Comparison of ENCODE assay signal across 1 cellular context in genomic region chr6:46689657-46690056, GRCh38.
TF ChIP-seq lines count a peak whose summit lies in the region.

No MANE protein-coding gene starts in this region.

TF ChIP-seq in H1, 55 proteins besides CTCF, POLR2A, EP300 and RAD21:
- TF ChIP-seq HDAC2 (IDR thresholded peaks at IDR 0.05; ENCODE audit: borderline replicate concordance in 1 of 2, low read depth in 2 of 2, low read length in 2 of 2) (no peak), TBP (IDR thresholded peaks at IDR 0.05; ENCODE audit: low read depth, low read length) (no peak), CHD1 (IDR thresholded peaks at IDR 0.05; ENCODE audit: low read depth, low read length) (no peak), JUN (IDR thresholded peaks at IDR 0.05; ENCODE audit: low read depth, low read length) (no peak), CREB1 (IDR thresholded peaks at IDR 0.05) (no peak), TAF7 (optimal IDR thresholded peaks at IDR 0.05; ENCODE audit: borderline replicate concordance, low read depth, low read length) (no peak), RFX5 (IDR thresholded peaks at IDR 0.05; ENCODE audit: borderline replicate concordance, low read depth, low read length) (no peak), SP1 (IDR thresholded peaks at IDR 0.05; ENCODE audit: low read depth, low read length) (no peak), MAFK (IDR thresholded peaks at IDR 0.05; ENCODE audit: low read depth, low read length) (no peak), SP4 (IDR thresholded peaks at IDR 0.05; ENCODE audit: low read length) (no peak), SP2 (IDR thresholded peaks at IDR 0.05; ENCODE audit: low read length) (no peak), TEAD4 (IDR thresholded peaks at IDR 0.05; ENCODE audit: low read depth, low read length) (no peak), RXRA (IDR thresholded peaks at IDR 0.05; ENCODE audit: insufficient read depth, low read depth, low read length) (no peak), ATF3 (IDR thresholded peaks at IDR 0.05; ENCODE audit: insufficient read depth, low read depth, low read length) (no peak), FOSL1 (IDR thresholded peaks at IDR 0.05; ENCODE audit: insufficient read depth, low read depth, low read length) (no peak), GABPA (IDR thresholded peaks at IDR 0.05; ENCODE audit: borderline replicate concordance, insufficient read depth, low read length) (no peak), CHD7 (IDR thresholded peaks at IDR 0.05; ENCODE audit: insufficient replicate concordance, low read length) (no peak), TCF12 (IDR thresholded peaks at IDR 0.05; ENCODE audit: low read depth, low read length) (no peak)
